Comparison of ENCODE assay signal across 27 cellular contexts in the genomic region with DNA sequence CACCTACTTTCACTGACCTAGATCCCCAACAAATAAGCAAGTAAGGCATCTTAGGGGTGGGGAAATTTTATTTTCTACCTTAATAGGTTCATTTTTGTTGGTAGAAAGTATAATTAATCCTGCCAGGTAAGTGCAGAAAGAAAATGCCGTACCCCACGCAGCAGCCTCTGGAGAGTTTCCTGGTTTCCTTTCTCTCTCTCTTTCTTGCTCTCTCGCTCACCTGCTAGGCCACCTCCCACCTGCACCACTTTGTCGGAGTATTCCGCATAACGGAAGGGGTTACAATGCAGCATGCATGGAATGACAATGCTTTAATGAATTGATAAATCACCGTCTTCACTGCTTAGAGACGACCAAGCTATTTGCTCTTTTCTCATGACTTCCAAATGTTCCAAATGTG.
"Had no signal": no experiment of that assay in that cellular context is flagged by ENCODE, and none has a peak within 500 bp of the region (broad histone marks: within the 10 kb centered on the region; RNA-seq: fewer than 3 reads in every experiment).

No MANE protein-coding gene starts in this region.

- H3K9me3 Mint-ChIP-seq: mesothelial cell of epicardium; naive B cell; natural killer cell treated with Interleukin-12 subunit alpha and Interleukin-12 subunit beta and Interleukin-15 and Interleukin-18, amount 100 ng/mL, for 72 hours; neural progenitor cell; stimulated activated naive B cell treated with anti-CD40 and anti-IgM and Interleukin-4, amounts not matched to agents 10 μg/mL and 1 μg/mL and 100 μg/mL, for 72 hours; stimulated activated naive CD8-positive, alpha-beta T cell treated with anti-CD3 and anti-CD28 coated beads, Interleukin-15, Interleukin-2, amounts not matched to agents 100 ng/mL and 50 ng/mL, for 24 hours had no signal

- H3K36me3 Mint-ChIP-seq: naive B cell; natural killer cell treated with Interleukin-12 subunit alpha and Interleukin-12 subunit beta and Interleukin-15 and Interleukin-18, amount 100 ng/mL, for 72 hours; stimulated activated naive B cell treated with anti-CD40 and anti-IgM and Interleukin-4, amounts not matched to agents 10 μg/mL and 1 μg/mL and 100 μg/mL, for 72 hours had no signal

- H3K27ac Mint-ChIP-seq: mesothelial cell of epicardium; natural killer cell treated with Interleukin-12 subunit alpha and Interleukin-12 subunit beta and Interleukin-15 and Interleukin-18, amount 100 ng/mL, for 72 hours; neural progenitor cell; progenitor cell of endocrine pancreas; stimulated activated naive B cell treated with anti-CD40 and anti-IgM and Interleukin-4, amounts not matched to agents 10 μg/mL and 1 μg/mL and 100 μg/mL, for 72 hours; stimulated activated naive CD8-positive, alpha-beta T cell treated with anti-CD3 and anti-CD28 coated beads, Interleukin-15, Interleukin-2, amounts not matched to agents 100 ng/mL and 50 ng/mL, for 24 hours had no signal

- H3K36me3 ChIP-seq: esophagus squamous epithelium, left lung, neural progenitor cell, right lobe of liver, suprapubic skin, transverse colon, upper lobe of right lung, vagina had no signal

- H3K4me3 ChIP-seq: esophagus squamous epithelium, left lung, mucosa of descending colon, neural progenitor cell, right lobe of liver, suprapubic skin, transverse colon, upper lobe of right lung, vagina had no signal

- ATAC-seq: left lung; mucosa of descending colon; natural killer cell treated with Interleukin-12 subunit alpha and Interleukin-12 subunit beta and Interleukin-15 and Interleukin-18, amount 100 ng/mL, for 72 hours; right lobe of liver; stimulated activated naive B cell treated with anti-CD40 and anti-IgM and Interleukin-4, amounts not matched to agents 10 μg/mL and 1 μg/mL and 100 μg/mL, for 72 hours had no signal

- H3K4me1 Mint-ChIP-seq: naive B cell; stimulated activated naive B cell treated with anti-CD40 and anti-IgM and Interleukin-4, amounts not matched to agents 10 μg/mL and 1 μg/mL and 100 μg/mL, for 72 hours had no signal

- H3K4me1 ChIP-seq: esophagus squamous epithelium, left lung, neural progenitor cell, parathyroid adenoma, right lobe of liver, suprapubic skin, transverse colon, upper lobe of right lung, vagina had no signal

- H3K27me3 Mint-ChIP-seq: naive B cell; natural killer cell treated with Interleukin-12 subunit alpha and Interleukin-12 subunit beta and Interleukin-15 and Interleukin-18, amount 100 ng/mL, for 72 hours; progenitor cell of endocrine pancreas; stimulated activated naive B cell treated with anti-CD40 and anti-IgM and Interleukin-4, amounts not matched to agents 10 μg/mL and 1 μg/mL and 100 μg/mL, for 72 hours; stimulated activated naive CD8-positive, alpha-beta T cell treated with anti-CD3 and anti-CD28 coated beads, Interleukin-15, Interleukin-2, amounts not matched to agents 100 ng/mL and 50 ng/mL, for 24 hours had no signal

- H3K27ac ChIP-seq: esophagus squamous epithelium, left lung, neural progenitor cell, parathyroid adenoma, right lobe of liver, suprapubic skin, transverse colon, upper lobe of right lung, vagina had no signal

- FAIRE-seq: colon, endothelial cell of umbilical vein, keratinocyte, small intestine had no signal

- DNase-seq: effector CD8-positive, alpha-beta T cell; esophagus squamous epithelium; foreskin melanocyte; glutamatergic neuron; hypothalamus; left lung; mesenchymal stem cell; mucosa of descending colon; naive B cell; right lobe of liver; small intestine; stimulated activated CD4-positive, alpha-beta T cell treated with anti-CD3 and anti-CD28 coated beads, Interleukin-15, amount 100 ng/mL, for 24 hours; stimulated activated CD4-positive, alpha-beta T cell treated with anti-CD3 and anti-CD28 coated beads, Interleukin-2, amount 100 ng/mL, for 48 hours; stimulated activated naive B cell treated with anti-CD40 and anti-IgM and Interleukin-4, amounts not matched to agents 10 μg/mL and 1 μg/mL and 100 μg/mL, for 72 hours; transverse colon; upper lobe of right lung had no signal

- H3K4me3 Mint-ChIP-seq: mesothelial cell of epicardium; naive B cell; natural killer cell treated with Interleukin-12 subunit alpha and Interleukin-12 subunit beta and Interleukin-15 and Interleukin-18, amount 100 ng/mL, for 72 hours; neural progenitor cell; stimulated activated naive B cell treated with anti-CD40 and anti-IgM and Interleukin-4, amounts not matched to agents 10 μg/mL and 1 μg/mL and 100 μg/mL, for 72 hours; stimulated activated naive CD8-positive, alpha-beta T cell treated with anti-CD3 and anti-CD28 coated beads, Interleukin-15, Interleukin-2, amounts not matched to agents 100 ng/mL and 50 ng/mL, for 24 hours had no signal

- H3K27me3 ChIP-seq: esophagus squamous epithelium, left lung, neural progenitor cell, right lobe of liver, suprapubic skin, transverse colon, upper lobe of right lung, vagina had no signal

- H3K9me3 ChIP-seq: esophagus squamous epithelium, left lung, mucosa of descending colon, right lobe of liver, suprapubic skin, transverse colon, upper lobe of right lung, vagina had no signal
